ENCODE assay signal across 8 cellular contexts in genomic region chr1:27858072-27858948, GRCh38. TPM values are rescaled to one million over a fixed set of nuclear protein-coding genes. Genes with fewer than 3 reads are reported as not detected.
A peak's percentile ranks its signal among the peaks of the same experiment; 100 is the strongest.
DNase-seq lines count a peak whose midpoint lies in the region; ATAC-seq and TF ChIP-seq lines count a peak whose summit lies in the region.

No MANE protein-coding gene starts in this region.

- TF ChIP-seq CTCF in CD8-positive, alpha-beta T cell (IDR thresholded peaks at IDR 0.05), result peak; percentile 100
- TF ChIP-seq CTCF in GM23338 (conservative IDR thresholded peaks at IDR 0.05; ENCODE audit: low read depth in 2 of 2), result peak; percentile 98 to 99

- no peaks in the 10 kb centered on the region for H3K9me3 ChIP-seq in CD8-positive, alpha-beta T cell (ENCODE audit: low read length)
- H3K9me3 ChIP-seq in adipocyte (ENCODE audit: control insufficient read depth, low read length), result no peaks in the 10 kb centered on the region

- H3K79me2 ChIP-seq in GM23338 (replicated peaks; ENCODE audit: insufficient read depth), result no peaks in the 10 kb centered on the region

- peaks cover 17% of the 10 kb centered on the region for H3K4me1 Mint-ChIP-seq in CD8-positive, alpha-beta T cell (ENCODE audit: low read depth)
- peaks cover 6% of the 10 kb centered on the region for H3K4me1 Mint-ChIP-seq in GM23338
- peaks cover 9 to 35% (median 34%) of the 10 kb centered on the region in 3 donors for H3K4me1 Mint-ChIP-seq in T-cell

- H4K20me1 ChIP-seq in GM23338 (replicated peaks; ENCODE audit: insufficient read depth), result no peaks in the 10 kb centered on the region

- H3K9me2 ChIP-seq in GM23338 (ENCODE audit: insufficient read depth), result no peaks in the 10 kb centered on the region

- peak overlapping the region; percentile 55 for H3K9ac ChIP-seq in adipocyte (ENCODE audit: low read length)

- POLR2A ChIA-PET in CD8-positive, alpha-beta T cell (lab: Charles Lee), result interaction anchor here (1.0 kb wide), 1 partner anchor 133 kb away, joined by 3 read pairs; no protein-coding TSS in a partner anchor
- POLR2A ChIA-PET in T-cell (lab: Charles Lee), result no interaction called here

- CTCF ChIA-PET in CD8-positive, alpha-beta T cell (lab: Charles Lee), result interaction anchor here (0.5 to 6.6 kb wide), 36 partner anchors 9 to 355 kb away, joined by 3 to 65 read pairs (median 4); no protein-coding TSS in a partner anchor
- CTCF ChIA-PET in T-cell (lab: Charles Lee), result interaction anchor here (0.6 to 1.3 kb wide), 12 partner anchors 19 to 351 kb away, joined by 3 to 12 read pairs (median 4); no protein-coding TSS in a partner anchor

- no peaks in the 10 kb centered on the region for H3K36me3 ChIP-seq in CD8-positive, alpha-beta T cell (ENCODE audit: insufficient read depth, low read length)
- H3K36me3 ChIP-seq in GM23338 (ENCODE audit: insufficient read depth) (no peaks in the 10 kb centered on the region), adipocyte (ENCODE audit: control insufficient read depth, insufficient read depth, low read length, severe bottlenecking) (no peaks in the 10 kb centered on the region)

- H3K4me3 ChIP-seq in CD8-positive, alpha-beta T cell (ENCODE audit: low read depth, low read length), result no peak overlapping the region
- peak overlapping the region; percentile 36; the same call in 1 of the 2 replicates for H3K4me3 ChIP-seq in GM23338
- peak overlapping the region; percentile 62 for H3K4me3 ChIP-seq in adipocyte (ENCODE audit: low read length)

- no peaks in the 10 kb centered on the region for H3K27me3 Mint-ChIP-seq in CD8-positive, alpha-beta T cell (ENCODE audit: low read depth)
- H3K27me3 Mint-ChIP-seq in GM23338 (ENCODE audit: insufficient read depth, low read depth, poor library complexity) (peaks cover 11% of the 10 kb centered on the region), T-cell (no peaks in the 10 kb centered on the region)

- H2AFZ ChIP-seq in GM23338, result peak overlapping the region; percentile 99

- H3F3A ChIP-seq in GM23338 (replicated peaks; ENCODE audit: low read depth), result no peaks in the 10 kb centered on the region

- H3K4me1 ChIP-seq in CD8-positive, alpha-beta T cell (ENCODE audit: insufficient read depth, low read length), result peaks cover 11% of the 10 kb centered on the region
- H3K4me1 ChIP-seq in GM23338 (ENCODE audit: insufficient read depth), result no peaks in the 10 kb centered on the region; the same call in 1 of the 2 replicates
- H3K4me1 ChIP-seq in adipocyte (ENCODE audit: control insufficient read depth, insufficient read depth, low read length), result peaks cover 25% of the 10 kb centered on the region

- H3K9me3 Mint-ChIP-seq in CD8-positive, alpha-beta T cell, result no peaks in the 10 kb centered on the region
- H3K9me3 Mint-ChIP-seq in GM23338, result peaks cover 5% of the 10 kb centered on the region; the same call in 2 of the 3 replicates
- H3K9me3 Mint-ChIP-seq in T-cell, result no peaks in the 10 kb centered on the region

- peak overlapping the region; percentile 52; the same call in 1 of the 2 replicates for H3K4me2 ChIP-seq in GM23338

- no peak overlapping the region for H3K27ac Mint-ChIP-seq in CD8-positive, alpha-beta T cell
- H3K27ac Mint-ChIP-seq in GM23338 (no peak overlapping the region), T-cell (peak overlapping the region; percentile 55 to 57)

- no peak overlapping the region for H3K27ac ChIP-seq in CD8-positive, alpha-beta T cell (ENCODE audit: low read depth, low read length)
- H3K27ac ChIP-seq in GM23338 (ENCODE audit: low read depth), result no peak overlapping the region

- peak; percentile 71 to 91 (median 82) for DNase-seq in CD8-positive, alpha-beta T cell
- DNase-seq in GM23338 (ENCODE audit: low spot score), result peak; percentile 91
- peak; percentile 91 for DNase-seq in NCI-H1436 (lab: John Stamatoyannopoulos, UW)
- peak; percentile 62 to 88 (median 80) for DNase-seq in T-cell
- peak; percentile 92 for DNase-seq in adipocyte (ENCODE audit: low read depth)
- DNase-seq in left cardiac atrium, result peak; percentile 85
- peak; percentile 73 for DNase-seq in renal cortical epithelial cell (ENCODE audit: low read depth)

- H3K27me3 ChIP-seq in CD8-positive, alpha-beta T cell (ENCODE audit: insufficient read depth, low read length), result no peaks in the 10 kb centered on the region
- H3K27me3 ChIP-seq in GM23338 (ENCODE audit: insufficient read depth), result no peaks in the 10 kb centered on the region
- H3K27me3 ChIP-seq in adipocyte (replicated peaks; ENCODE audit: control insufficient read depth, insufficient read depth, low read length), result no peaks in the 10 kb centered on the region

- H3K4me3 Mint-ChIP-seq in CD8-positive, alpha-beta T cell, result no peak overlapping the region
- H3K4me3 Mint-ChIP-seq in GM23338, result peak overlapping the region; percentile 48; the same call in 2 of the 3 replicates
- peak overlapping the region in 1 of 3 donors; percentile 3 for H3K4me3 Mint-ChIP-seq in T-cell

- H3K36me3 Mint-ChIP-seq in CD8-positive, alpha-beta T cell, result no peaks in the 10 kb centered on the region
- H3K36me3 Mint-ChIP-seq in GM23338 (ENCODE audit: low read depth) (peaks cover 6% of the 10 kb centered on the region; the same call in 2 of the 3 replicates), T-cell (no peaks in the 10 kb centered on the region)

- ATAC-seq in CD8-positive, alpha-beta T cell, result peak; percentile 100
- peak; percentile 93 for ATAC-seq in GM23338
- peak; percentile 96 to 98 (median 97) for ATAC-seq in T-cell (replicated peaks in 1 of 4)
- ATAC-seq in left cardiac atrium, result peak; percentile 90 to 93
- no peak for ATAC-seq in HG03378 (IDR thresholded peaks at IDR 0.05; ENCODE audit: unreplicated experiment)

- intact Hi-C loops in CD8-positive, alpha-beta T cell (cut with DNase I, micrococcal nuclease), result loop anchor here (1.0 to 10.0 kb wide), 8 partner anchors 82 to 1016 kb away; partner anchors contain the start of gene EYA3 (in 1 of the 2)
- intact Hi-C loops in left cardiac atrium (cut with DNase I), result no loop called here

RNA-seq across cellular contexts. Expression of gene THEMIS2, which starts 14.0 kb away (rescaled TPM):
- total RNA-seq in CD8-positive, alpha-beta T cell, result 10 to 100 TPM; 13.4 to 15.2 TPM
- 19.3 and 32.4 TPM in 2 replicates for total RNA-seq in GM23338 (2014; rRNA removed; shearing (Covaris generic))
- 8.1 and 10.0 TPM in 2 replicates for polyA plus RNA-seq in GM23338 (2016; fragmentation: Nextera tagmentation; extraction: Ambion mirVana)
- total RNA-seq in T-cell (100 to 1,000 TPM in 2 of 5 donors, 10 to 100 TPM in 3; 39.0 to 124 (median 94.8) TPM), left cardiac atrium (10 to 100 TPM; 12.0 to 15.6 TPM), renal cortical epithelial cell (9.3 and 37.5 TPM in 2 replicates)

RNA-seq across cellular contexts. Expression of gene PPP1R8, which starts 27.7 kb away (rescaled TPM):
- total RNA-seq in CD8-positive, alpha-beta T cell, result 10 to 100 TPM; 24.9 to 25.3 TPM
- 50.5 and 53.8 TPM in 2 replicates for total RNA-seq in GM23338 (2014; rRNA removed; shearing (Covaris generic))
- 13.4 and 13.6 TPM in 2 replicates for polyA plus RNA-seq in GM23338 (2016; fragmentation: Nextera tagmentation; extraction: Ambion mirVana)
- total RNA-seq in T-cell, result 10 to 100 TPM; 20.5 to 48.1 (median 40.5) TPM
- total RNA-seq in left cardiac atrium, result 10 to 100 TPM; 25.0 TPM
- 47.1 and 61.7 TPM in 2 replicates for total RNA-seq in renal cortical epithelial cell

RNA-seq across cellular contexts. Expression of gene RPA2, which starts 56.1 kb away (rescaled TPM):
- 10 to 100 TPM; 10.7 to 12.5 TPM for total RNA-seq in CD8-positive, alpha-beta T cell
- total RNA-seq in GM23338 (2014; rRNA removed; shearing (Covaris generic)), result 47.0 and 55.5 TPM in 2 replicates
- 58.4 and 60.8 TPM in 2 replicates for polyA plus RNA-seq in GM23338 (2016; fragmentation: Nextera tagmentation; extraction: Ambion mirVana)
- total RNA-seq in T-cell (10 to 100 TPM; 36.1 to 68.9 (median 53.5) TPM), left cardiac atrium (10 to 100 TPM; 25.2 to 29.9 TPM), renal cortical epithelial cell (24.8 and 30.0 TPM in 2 replicates)

Comparison
In these comparisons a context has a peak if more than half of its experiments do, and no peak if none do; other contexts are left out.
1. H3K27ac Mint-ChIP-seq: peak in T-cell (2 of 2); none in CD8-positive, alpha-beta T cell (single experiment) and GM23338 (single experiment).
2. intact Hi-C loops: an anchor here in CD8-positive, alpha-beta T cell (1.0 to 10.0 kb wide); none called in left cardiac atrium.
3. Peak in every context shown above with its lines, with median percentiles within 50 percentile points of each other: DNase-seq.